In genomic region chr17:19424934-19425868, GRCh38 we compare ENCODE assay signal across 2 cellular contexts.
A peak's percentile ranks its signal among the peaks of the same experiment; 100 is the strongest.
TF ChIP-seq lines count a peak whose summit lies in the region.

No MANE protein-coding gene starts in this region.

TF ChIP-seq in IMR-90, 13 proteins besides CTCF, POLR2A, EP300 and RAD21:
- no peak for TF ChIP-seq MAZ (IDR thresholded peaks at IDR 0.05; ENCODE audit: borderline replicate concordance, low read depth, low read length)
- TF ChIP-seq NFE2L2 (IDR thresholded peaks at IDR 0.05; ENCODE audit: low read depth, low read length): no peak
- TF ChIP-seq RCOR1 (IDR thresholded peaks at IDR 0.05; ENCODE audit: insufficient replicate concordance, low read length): no peak
- TF ChIP-seq RFX5 (IDR thresholded peaks at IDR 0.05; ENCODE audit: low read depth, low read length): no peak
- no peak for TF ChIP-seq FOS (IDR thresholded peaks at IDR 0.05; ENCODE audit: low read depth, low read length)
- no peak for TF ChIP-seq BHLHE40 (IDR thresholded peaks at IDR 0.05; ENCODE audit: low read depth, low read length)
- peak; percentile 84 for TF ChIP-seq CEBPB (IDR thresholded peaks at IDR 0.05; ENCODE audit: low read depth, low read length)
- no peak for TF ChIP-seq USF2 (IDR thresholded peaks at IDR 0.05; ENCODE audit: low read depth, low read length)
- TF ChIP-seq CHD1 (IDR thresholded peaks at IDR 0.05; ENCODE audit: low read depth, low read length): no peak

TF ChIP-seq in H1, 55 proteins besides CTCF, POLR2A, EP300 and RAD21:
- TF ChIP-seq PHF8 (conservative IDR thresholded peaks at IDR 0.05; ENCODE audit: low read depth, low read length) (no peak), BRCA1 (IDR thresholded peaks at IDR 0.05; ENCODE audit: low read depth, low read length) (no peak), MAFK (IDR thresholded peaks at IDR 0.05; ENCODE audit: low read depth, low read length) (no peak), TCF12 (IDR thresholded peaks at IDR 0.05; ENCODE audit: low read depth, low read length) (no peak), CHD1 (IDR thresholded peaks at IDR 0.05; ENCODE audit: low read depth, low read length) (no peak), USF2 (IDR thresholded peaks at IDR 0.05; ENCODE audit: low read length) (no peak), RXRA (IDR thresholded peaks at IDR 0.05; ENCODE audit: insufficient read depth, low read depth, low read length) (no peak), FOSL1 (IDR thresholded peaks at IDR 0.05; ENCODE audit: insufficient read depth, low read depth, low read length) (no peak), EZH2 (IDR thresholded peaks at IDR 0.05; ENCODE audit: low read depth, low read length, severe bottlenecking) (no peak), YY1 (IDR thresholded peaks at IDR 0.05; ENCODE audit: low read depth, low read length) (no peak), GTF2F1 (IDR thresholded peaks at IDR 0.05; ENCODE audit: borderline replicate concordance, low read depth, low read length) (no peak), ATF3 (IDR thresholded peaks at IDR 0.05; ENCODE audit: insufficient read depth, low read depth, low read length) (no peak), NRF1 (IDR thresholded peaks at IDR 0.05; ENCODE audit: low read depth, low read length) (no peak)
